ENCODE assay signal across 26 cellular contexts in the genomic region with DNA sequence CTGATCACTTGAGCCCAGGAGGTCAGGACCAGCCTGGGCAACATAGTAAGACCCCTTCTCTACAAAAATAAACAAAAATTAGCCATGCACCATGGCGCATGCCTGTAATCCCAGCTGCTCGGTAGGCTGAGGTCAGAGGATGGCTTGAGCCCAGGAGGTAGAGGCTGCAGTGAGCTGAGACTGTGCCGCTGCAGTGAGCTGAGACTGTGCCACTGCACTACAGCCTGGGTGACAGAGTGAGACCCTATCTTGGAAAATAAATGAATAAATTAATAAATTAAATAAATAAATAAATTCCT. TPM values are rescaled to one million over a fixed set of nuclear protein-coding genes. Genes with fewer than 3 reads are reported as not detected.
DNase-seq lines count a peak whose midpoint lies in the region; ATAC-seq and TF ChIP-seq lines count a peak whose summit lies in the region.
"Had no signal": no experiment of that assay in that cellular context is flagged by ENCODE, and none has a peak within 500 bp of the region (broad histone marks: within the 10 kb centered on the region; RNA-seq: fewer than 3 reads in every experiment).

No MANE protein-coding gene starts in this region.

- H3K4me1 Mint-ChIP-seq in activated T-cell treated with anti-CD3 and anti-CD28 coated beads, Interleukin-2, amount 50 U/mL, for 4 hours (ENCODE audit: low read depth), result peaks cover 3% of the 10 kb centered on the region
- H3K4me1 Mint-ChIP-seq: nephron progenitor cell; stimulated activated effector memory CD8-positive, alpha-beta T cell treated with anti-CD3 and anti-CD28 coated beads, Interleukin-12 subunit alpha, Interleukin-12 subunit beta, amount 100 ng/mL, for 72 hours had no signal

- peaks cover 2% of the 10 kb centered on the region; the same call in 1 of the 2 replicates for H3K36me3 ChIP-seq in MG63
- H3K36me3 ChIP-seq in WERI-Rb-1, result no peaks in the 10 kb centered on the region
- no peaks in the 10 kb centered on the region for H3K36me3 ChIP-seq in hepatocyte (replicated peaks; ENCODE audit: insufficient read depth, low read depth)
- peaks cover 20% of the 10 kb centered on the region for H3K36me3 ChIP-seq in suprapubic skin
- H3K36me3 ChIP-seq: pancreas had no signal

- TF ChIP-seq POLR2A in suprapubic skin (IDR thresholded peaks at IDR 0.05), result no peak

- H3K9me2 ChIP-seq in hepatocyte (replicated peaks; ENCODE audit: insufficient read depth), result no peaks in the 10 kb centered on the region

- H4K20me1 ChIP-seq in hepatocyte (ENCODE audit: insufficient read depth, poor library complexity, severe bottlenecking), result no peaks in the 10 kb centered on the region

- H3K4me3 ChIP-seq in MG63 (no peak overlapping the region), WERI-Rb-1 (ENCODE audit: low read depth, low read length) (peak overlapping the region; percentile 37; the same call in 1 of the 2 replicates), hepatocyte (no peak overlapping the region), suprapubic skin (no peak overlapping the region)
- H3K4me3 ChIP-seq: BLaER1 treated with 17β-estradiol and CSF1 and Interleukin-3, amounts not matched to agents 10 nM and 100 nM; lower lobe of right lung; mucosa of descending colon; pancreas; right atrium auricular region; SJSA1; thoracic aorta had no signal

- no peak for TF ChIP-seq EP300 in suprapubic skin (IDR thresholded peaks at IDR 0.05)

- H3K27me3 ChIP-seq in MG63, result no peaks in the 10 kb centered on the region
- H3K27me3 ChIP-seq in WERI-Rb-1 (ENCODE audit: insufficient read depth, low read depth, severe bottlenecking), result no peaks in the 10 kb centered on the region
- H3K27me3 ChIP-seq in hepatocyte, result no peaks in the 10 kb centered on the region
- H3K27me3 ChIP-seq in suprapubic skin, result no peaks in the 10 kb centered on the region
- H3K27me3 ChIP-seq: BLaER1 treated with 17β-estradiol and CSF1 and Interleukin-3, amounts not matched to agents 10 nM and 100 nM; pancreas; right atrium auricular region; SJSA1 had no signal

- no peak for ATAC-seq in activated T-cell treated with anti-CD3 and anti-CD28 coated beads, Interleukin-2, amount 50 U/mL, for 4 hours
- no peak for ATAC-seq in HG03354 (IDR thresholded peaks at IDR 0.05; ENCODE audit: poor library complexity, severe bottlenecking, unreplicated experiment)
- ATAC-seq: HepG2; lower lobe of right lung; mucosa of descending colon; stimulated activated effector memory CD8-positive, alpha-beta T cell treated with anti-CD3 and anti-CD28 coated beads, Interleukin-12 subunit alpha, Interleukin-12 subunit beta, amount 100 ng/mL, for 72 hours had no signal

- TF ChIP-seq CTCF in WERI-Rb-1 (IDR thresholded peaks at IDR 0.05; ENCODE audit: low read depth, low read length), result no peak
- TF ChIP-seq CTCF in hepatocyte (IDR thresholded peaks at IDR 0.05; ENCODE audit: poor library complexity), result no peak
- TF ChIP-seq CTCF in suprapubic skin (IDR thresholded peaks at IDR 0.05), result no peak

- no peaks in the 10 kb centered on the region for H3K27me3 Mint-ChIP-seq in activated T-cell treated with anti-CD3 and anti-CD28 coated beads, Interleukin-2, amount 50 U/mL, for 4 hours (ENCODE audit: low read depth)
- H3K27me3 Mint-ChIP-seq: activated T-cell treated with anti-CD3 and anti-CD28 coated beads, Interleukin-2, amount 50 U/mL, for 24 hours had no signal

- no peak overlapping the region for H3K4me2 ChIP-seq in hepatocyte

- H3K9me3 ChIP-seq in MG63 (no peaks in the 10 kb centered on the region), WERI-Rb-1 (ENCODE audit: severe bottlenecking) (peaks cover 1% of the 10 kb centered on the region), hepatocyte (ENCODE audit: low read depth) (no peaks in the 10 kb centered on the region), suprapubic skin (no peaks in the 10 kb centered on the region)
- H3K9me3 ChIP-seq: lower lobe of right lung, mucosa of descending colon, pancreas, right atrium auricular region, SJSA1, thoracic aorta had no signal

- H3K4me1 ChIP-seq in hepatocyte (ENCODE audit: insufficient read depth), result no peaks in the 10 kb centered on the region
- peaks cover 8% of the 10 kb centered on the region for H3K4me1 ChIP-seq in suprapubic skin
- H3K4me1 ChIP-seq: lower lobe of right lung, pancreas, right atrium auricular region, SJSA1 had no signal

- no peaks in the 10 kb centered on the region for H3K9me3 Mint-ChIP-seq in activated T-cell treated with anti-CD3 and anti-CD28 coated beads, Interleukin-2, amount 50 U/mL, for 4 hours
- H3K9me3 Mint-ChIP-seq: activated T-cell treated with anti-CD3 and anti-CD28 coated beads, Interleukin-2, amount 50 U/mL, for 24 hours; stimulated activated effector memory CD8-positive, alpha-beta T cell treated with anti-CD3 and anti-CD28 coated beads, Interleukin-12 subunit alpha, Interleukin-12 subunit beta, amount 100 ng/mL, for 72 hours had no signal

- H3K4me3 Mint-ChIP-seq in activated T-cell treated with anti-CD3 and anti-CD28 coated beads, Interleukin-2, amount 50 U/mL, for 4 hours, result no peak overlapping the region
- H3K4me3 Mint-ChIP-seq: activated T-cell treated with anti-CD3 and anti-CD28 coated beads, Interleukin-2, amount 50 U/mL, for 24 hours; nephron progenitor cell; stimulated activated effector memory CD8-positive, alpha-beta T cell treated with anti-CD3 and anti-CD28 coated beads, Interleukin-12 subunit alpha, Interleukin-12 subunit beta, amount 100 ng/mL, for 72 hours had no signal

- DNase-seq in MG63, result peak; percentile 22
- peak; percentile 38 for DNase-seq in WERI-Rb-1
- no peak for DNase-seq in hepatocyte (ENCODE audit: low spot score)
- peak in 1 of 2 donors; percentile 22 for DNase-seq in suprapubic skin (ENCODE audit: low spot score in 2 of 2)
- DNase-seq in HCEC 1CT, result no peak
- DNase-seq in activated T-cell treated with anti-CD3 and anti-CD28 coated beads, Interleukin-2, amount 50 U/mL, for 4 hours, result no peak
- DNase-seq: ACHN; activated CD4-positive, alpha-beta T cell treated with anti-CD3 and anti-CD28 coated beads for 48 hours; activated T-cell treated with anti-CD3 and anti-CD28 coated beads, Interleukin-2, amount 50 U/mL, for 24 hours; COR-L47; dermis blood vessel endothelial cell; GDM1; Kasumi-1; lower lobe of right lung; mucosa of descending colon; nephron progenitor cell; stimulated activated CD4-positive, alpha-beta T cell treated with anti-CD3 and anti-CD28 coated beads, Interleukin-12 subunit alpha, Interleukin-12 subunit beta, amount 100 ng/mL, for 4 hours; stimulated activated CD4-positive, alpha-beta T cell treated with anti-CD3 and anti-CD28 coated beads, Interleukin-4, amount 100 ng/mL, for 24 hours had no signal

- peaks cover 15% of the 10 kb centered on the region for H3K36me3 Mint-ChIP-seq in activated T-cell treated with anti-CD3 and anti-CD28 coated beads, Interleukin-2, amount 50 U/mL, for 4 hours (ENCODE audit: insufficient read depth)

- no peaks in the 10 kb centered on the region for H3K79me2 ChIP-seq in hepatocyte

- WGBS in hepatocyte (ENCODE audit: low lambda C conversion rate, missing lambda C conversion rate), result 86% methylated on average over 3 of the region's 3 CpGs
- WGBS in suprapubic skin, result 62% methylated on average over 3 of the region's 3 CpGs

- peak overlapping the region; percentile 75 for H3K27ac ChIP-seq in WERI-Rb-1
- H3K27ac ChIP-seq in hepatocyte, result peak overlapping the region; percentile 66
- H3K27ac ChIP-seq in suprapubic skin, result peak overlapping the region; percentile 68
- H3K27ac ChIP-seq: BLaER1 treated with 17β-estradiol and CSF1 and Interleukin-3, amounts not matched to agents 10 nM and 100 nM; lower lobe of right lung; pancreas; right atrium auricular region; SJSA1; thoracic aorta had no signal

- H2AFZ ChIP-seq in hepatocyte, result no peak overlapping the region

RNA-seq across cellular contexts. Expression of a gene that starts 10.8 kb away (rescaled TPM):
- total RNA-seq in MG63 (2014; rRNA removed; shearing (Covaris generic); ENCODE audit: low replicate concordance), result 94.4 and 113 TPM in 2 replicates
- 172 and 192 TPM in 2 replicates for total RNA-seq in hepatocyte
- 369 TPM in 2 replicates for polyA plus RNA-seq in hepatocyte
- 10 to 100 TPM; 60.1 to 98.0 (median 87.3) TPM for total RNA-seq in suprapubic skin
- 10 to 100 TPM; 59.9 to 88.8 (median 62.7) TPM for total RNA-seq in activated T-cell treated with anti-CD3 and anti-CD28 coated beads, Interleukin-2, amount 50 U/mL, for 4 hours

RNA-seq across cellular contexts. Expression of a gene that starts 46.6 kb away (rescaled TPM):
- 6.8 and 25.3 TPM in 2 replicates for total RNA-seq in MG63 (2014; rRNA removed; shearing (Covaris generic); ENCODE audit: low replicate concordance)
- total RNA-seq in hepatocyte (4.5 and 4.9 TPM in 2 replicates), suprapubic skin (10 to 100 TPM in 2 of 4 donors, 1 to 10 TPM in 2; 8.7 to 12.7 (median 10.2) TPM)
- polyA plus RNA-seq in hepatocyte, result 4.3 and 6.7 TPM in 2 replicates
- 10 to 100 TPM; 17.3 to 17.6 (median 17.5) TPM for total RNA-seq in activated T-cell treated with anti-CD3 and anti-CD28 coated beads, Interleukin-2, amount 50 U/mL, for 4 hours

RNA-seq across cellular contexts. Expression of a gene that starts 53.1 kb away (rescaled TPM):
- total RNA-seq in MG63 (2014; rRNA removed; shearing (Covaris generic); ENCODE audit: low replicate concordance), result 316 and 348 TPM in 2 replicates
- total RNA-seq in hepatocyte (345 and 381 TPM in 2 replicates), suprapubic skin (100 to 1,000 TPM; 122 to 281 (median 190) TPM)
- 503 and 581 TPM in 2 replicates for polyA plus RNA-seq in hepatocyte
- total RNA-seq in activated T-cell treated with anti-CD3 and anti-CD28 coated beads, Interleukin-2, amount 50 U/mL, for 4 hours, result 100 to 1,000 TPM; 306 to 337 (median 326) TPM

RNA-seq across cellular contexts. Expression of a gene that starts 53.2 kb away (rescaled TPM):
- 26.9 and 28.6 TPM in 2 replicates for total RNA-seq in MG63 (2014; rRNA removed; shearing (Covaris generic); ENCODE audit: low replicate concordance)
- total RNA-seq in hepatocyte (28.1 and 30.4 TPM in 2 replicates), suprapubic skin (10 to 100 TPM in 3 of 4 donors, 1 to 10 TPM in 1; 6.4 to 18.7 (median 13.6) TPM)
- polyA plus RNA-seq in hepatocyte, result 30.8 and 32.0 TPM in 2 replicates
- 10 to 100 TPM; 21.7 to 29.4 (median 24.7) TPM for total RNA-seq in activated T-cell treated with anti-CD3 and anti-CD28 coated beads, Interleukin-2, amount 50 U/mL, for 4 hours

Comparison
In these comparisons a context has a peak if more than half of its experiments do, and no peak if none do; other contexts are left out.
1. DNase-seq: peak in MG63 (single experiment) and WERI-Rb-1 (single experiment); none in hepatocyte (single experiment), HCEC 1CT (single experiment) and activated T-cell treated with anti-CD3 and anti-CD28 coated beads, Interleukin-2, amount 50 U/mL, for 4 hours (single experiment).
2. Peak in every context shown above with its lines, with median percentiles within 50 percentile points of each other: H3K27ac ChIP-seq.